ENCODE assay signal across 1 cellular context in genomic region chr10:14837756-14838581, GRCh38.
TF ChIP-seq lines count a peak whose summit lies in the region.

CDNF (minus strand) TSS chr10:14838037; CDS start chr10:14837946, 91 bp downstream.
HSPA14 (plus strand) TSS chr10:14838306; CDS start chr10:14838403, 97 bp downstream.
MSANTD7 (plus strand) TSS chr10:14838306; CDS start chr10:14842285, 3,979 bp downstream.

TF ChIP-seq in K562, 482 proteins besides CTCF, POLR2A, EP300 and RAD21 (continued from another document and continues in another):
- TF ChIP-seq, protein P1, sequence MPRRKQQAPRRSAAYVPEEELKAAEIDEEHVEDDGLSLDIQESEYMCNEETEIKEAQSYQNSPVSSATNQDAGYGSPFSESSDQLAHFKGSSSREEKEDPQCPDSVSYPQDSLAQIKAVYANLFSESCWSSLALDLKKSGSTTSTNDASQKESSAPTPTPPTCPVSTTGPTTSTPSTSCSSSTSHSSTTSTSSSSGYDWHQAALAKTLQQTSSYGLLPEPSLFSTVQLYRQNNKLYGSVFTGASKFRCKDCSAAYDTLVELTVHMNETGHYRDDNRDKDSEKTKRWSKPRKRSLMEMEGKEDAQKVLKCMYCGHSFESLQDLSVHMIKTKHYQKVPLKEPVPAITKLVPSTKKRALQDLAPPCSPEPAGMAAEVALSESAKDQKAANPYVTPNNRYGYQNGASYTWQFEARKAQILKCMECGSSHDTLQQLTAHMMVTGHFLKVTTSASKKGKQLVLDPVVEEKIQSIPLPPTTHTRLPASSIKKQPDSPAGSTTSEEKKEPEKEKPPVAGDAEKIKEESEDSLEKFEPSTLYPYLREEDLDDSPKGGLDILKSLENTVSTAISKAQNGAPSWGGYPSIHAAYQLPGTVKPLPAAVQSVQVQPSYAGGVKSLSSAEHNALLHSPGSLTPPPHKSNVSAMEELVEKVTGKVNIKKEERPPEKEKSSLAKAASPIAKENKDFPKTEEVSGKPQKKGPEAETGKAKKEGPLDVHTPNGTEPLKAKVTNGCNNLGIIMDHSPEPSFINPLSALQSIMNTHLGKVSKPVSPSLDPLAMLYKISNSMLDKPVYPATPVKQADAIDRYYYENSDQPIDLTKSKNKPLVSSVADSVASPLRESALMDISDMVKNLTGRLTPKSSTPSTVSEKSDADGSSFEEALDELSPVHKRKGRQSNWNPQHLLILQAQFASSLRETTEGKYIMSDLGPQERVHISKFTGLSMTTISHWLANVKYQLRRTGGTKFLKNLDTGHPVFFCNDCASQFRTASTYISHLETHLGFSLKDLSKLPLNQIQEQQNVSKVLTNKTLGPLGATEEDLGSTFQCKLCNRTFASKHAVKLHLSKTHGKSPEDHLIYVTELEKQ (CRISPR knock-in tag; IDR thresholded peaks at IDR 0.05) = no peak
- TF ChIP-seq TCF3 (CRISPR knock-in tag; IDR thresholded peaks at IDR 0.05) = no peak
- TF ChIP-seq USF2 (CRISPR knock-in tag; IDR thresholded peaks at IDR 0.05) = no peak
- TF ChIP-seq EHMT2 (IDR thresholded peaks at IDR 0.05) = no peak
- TF ChIP-seq CBFA2T3 (IDR thresholded peaks at IDR 0.05) = no peak
- TF ChIP-seq KDM2B (CRISPR knock-in tag; IDR thresholded peaks at IDR 0.05) = no peak
- no peak for TF ChIP-seq ZBTB43 (CRISPR knock-in tag; IDR thresholded peaks at IDR 0.05)
- TF ChIP-seq PCBP1 (IDR thresholded peaks at IDR 0.05; ENCODE audit: low read depth, low read length, poor library complexity, severe bottlenecking) = no peak
- TF ChIP-seq, protein P2, sequence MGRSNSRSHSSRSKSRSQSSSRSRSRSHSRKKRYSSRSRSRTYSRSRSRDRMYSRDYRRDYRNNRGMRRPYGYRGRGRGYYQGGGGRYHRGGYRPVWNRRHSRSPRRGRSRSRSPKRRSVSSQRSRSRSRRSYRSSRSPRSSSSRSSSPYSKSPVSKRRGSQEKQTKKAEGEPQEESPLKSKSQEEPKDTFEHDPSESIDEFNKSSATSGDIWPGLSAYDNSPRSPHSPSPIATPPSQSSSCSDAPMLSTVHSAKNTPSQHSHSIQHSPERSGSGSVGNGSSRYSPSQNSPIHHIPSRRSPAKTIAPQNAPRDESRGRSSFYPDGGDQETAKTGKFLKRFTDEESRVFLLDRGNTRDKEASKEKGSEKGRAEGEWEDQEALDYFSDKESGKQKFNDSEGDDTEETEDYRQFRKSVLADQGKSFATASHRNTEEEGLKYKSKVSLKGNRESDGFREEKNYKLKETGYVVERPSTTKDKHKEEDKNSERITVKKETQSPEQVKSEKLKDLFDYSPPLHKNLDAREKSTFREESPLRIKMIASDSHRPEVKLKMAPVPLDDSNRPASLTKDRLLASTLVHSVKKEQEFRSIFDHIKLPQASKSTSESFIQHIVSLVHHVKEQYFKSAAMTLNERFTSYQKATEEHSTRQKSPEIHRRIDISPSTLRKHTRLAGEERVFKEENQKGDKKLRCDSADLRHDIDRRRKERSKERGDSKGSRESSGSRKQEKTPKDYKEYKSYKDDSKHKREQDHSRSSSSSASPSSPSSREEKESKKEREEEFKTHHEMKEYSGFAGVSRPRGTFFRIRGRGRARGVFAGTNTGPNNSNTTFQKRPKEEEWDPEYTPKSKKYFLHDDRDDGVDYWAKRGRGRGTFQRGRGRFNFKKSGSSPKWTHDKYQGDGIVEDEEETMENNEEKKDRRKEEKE (IDR thresholded peaks at IDR 0.05; ENCODE audit: borderline replicate concordance in 1 of 2, control insufficient read depth in 1 of 2, low read depth in 2 of 2, low read length in 1 of 2) = no peak
- no peak for TF ChIP-seq PTTG1 (tag; IDR thresholded peaks at IDR 0.05; ENCODE audit: low read depth)
- no peak for TF ChIP-seq ZNF79 (CRISPR knock-in tag; IDR thresholded peaks at IDR 0.05; ENCODE audit: low read depth)
- no peak for TF ChIP-seq MITF (IDR thresholded peaks at IDR 0.05)
- no peak for TF ChIP-seq MTA2 (IDR thresholded peaks at IDR 0.05; ENCODE audit: low read depth)
- TF ChIP-seq MTA1 (IDR thresholded peaks at IDR 0.05; ENCODE audit: borderline replicate concordance) = no peak
- no peak for TF ChIP-seq ELK1 (CRISPR knock-in tag; IDR thresholded peaks at IDR 0.05)
- TF ChIP-seq, protein P3, sequence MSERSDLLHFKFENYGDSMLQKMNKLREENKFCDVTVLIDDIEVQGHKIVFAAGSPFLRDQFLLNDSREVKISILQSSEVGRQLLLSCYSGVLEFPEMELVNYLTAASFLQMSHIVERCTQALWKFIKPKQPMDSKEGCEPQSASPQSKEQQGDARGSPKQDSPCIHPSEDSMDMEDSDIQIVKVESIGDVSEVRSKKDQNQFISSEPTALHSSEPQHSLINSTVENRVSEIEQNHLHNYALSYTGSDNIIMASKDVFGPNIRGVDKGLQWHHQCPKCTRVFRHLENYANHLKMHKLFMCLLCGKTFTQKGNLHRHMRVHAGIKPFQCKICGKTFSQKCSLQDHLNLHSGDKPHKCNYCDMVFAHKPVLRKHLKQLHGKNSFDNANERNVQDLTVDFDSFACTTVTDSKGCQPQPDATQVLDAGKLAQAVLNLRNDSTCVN (CRISPR knock-in tag; IDR thresholded peaks at IDR 0.05) = no peak
- TF ChIP-seq CBX3 (IDR thresholded peaks at IDR 0.05; ENCODE audit: borderline replicate concordance in 1 of 2, low read length in 2 of 2) = no peak
- no peak for TF ChIP-seq ZNF551 (CRISPR knock-in tag; IDR thresholded peaks at IDR 0.05)
- TF ChIP-seq ATF2 (CRISPR knock-in tag; IDR thresholded peaks at IDR 0.05) = no peak
- no peak for TF ChIP-seq ZNF778 (CRISPR knock-in tag; IDR thresholded peaks at IDR 0.05)
- TF ChIP-seq BRD9 (IDR thresholded peaks at IDR 0.05; ENCODE audit: low read depth, partially characterized antibody) = no peak
- TF ChIP-seq, protein P4, sequence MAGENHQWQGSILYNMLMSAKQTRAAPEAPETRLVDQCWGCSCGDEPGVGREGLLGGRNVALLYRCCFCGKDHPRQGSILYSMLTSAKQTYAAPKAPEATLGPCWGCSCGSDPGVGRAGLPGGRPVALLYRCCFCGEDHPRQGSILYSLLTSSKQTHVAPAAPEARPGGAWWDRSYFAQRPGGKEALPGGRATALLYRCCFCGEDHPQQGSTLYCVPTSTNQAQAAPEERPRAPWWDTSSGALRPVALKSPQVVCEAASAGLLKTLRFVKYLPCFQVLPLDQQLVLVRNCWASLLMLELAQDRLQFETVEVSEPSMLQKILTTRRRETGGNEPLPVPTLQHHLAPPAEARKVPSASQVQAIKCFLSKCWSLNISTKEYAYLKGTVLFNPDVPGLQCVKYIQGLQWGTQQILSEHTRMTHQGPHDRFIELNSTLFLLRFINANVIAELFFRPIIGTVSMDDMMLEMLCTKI (IDR thresholded peaks at IDR 0.05; ENCODE audit: partially characterized antibody) = no peak
- no peak for TF ChIP-seq MTF1 (CRISPR knock-in tag; IDR thresholded peaks at IDR 0.05; ENCODE audit: borderline replicate concordance)
- TF ChIP-seq CSDE1 (IDR thresholded peaks at IDR 0.05) = no peak
- no peak for TF ChIP-seq CBFB (CRISPR knock-in tag; IDR thresholded peaks at IDR 0.05)
- TF ChIP-seq HSF4 (CRISPR knock-in tag; IDR thresholded peaks at IDR 0.05; ENCODE audit: borderline replicate concordance) = no peak
- no peak for TF ChIP-seq ZEB2 (IDR thresholded peaks at IDR 0.05)
- TF ChIP-seq, protein P5, sequence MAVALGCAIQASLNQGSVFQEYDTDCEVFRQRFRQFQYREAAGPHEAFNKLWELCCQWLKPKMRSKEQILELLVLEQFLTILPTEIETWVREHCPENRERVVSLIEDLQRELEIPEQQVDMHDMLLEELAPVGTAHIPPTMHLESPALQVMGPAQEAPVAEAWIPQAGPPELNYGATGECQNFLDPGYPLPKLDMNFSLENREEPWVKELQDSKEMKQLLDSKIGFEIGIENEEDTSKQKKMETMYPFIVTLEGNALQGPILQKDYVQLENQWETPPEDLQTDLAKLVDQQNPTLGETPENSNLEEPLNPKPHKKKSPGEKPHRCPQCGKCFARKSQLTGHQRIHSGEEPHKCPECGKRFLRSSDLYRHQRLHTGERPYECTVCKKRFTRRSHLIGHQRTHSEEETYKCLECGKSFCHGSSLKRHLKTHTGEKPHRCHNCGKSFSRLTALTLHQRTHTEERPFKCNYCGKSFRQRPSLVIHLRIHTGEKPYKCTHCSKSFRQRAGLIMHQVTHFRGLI (CRISPR knock-in tag; IDR thresholded peaks at IDR 0.05) = no peak
- TF ChIP-seq ZNF282 (CRISPR knock-in tag; IDR thresholded peaks at IDR 0.05) = no peak
- peak; percentile 47 to 64; a peak in 3 of 4 replicates for TF ChIP-seq FOXK2 (conservative IDR thresholded peaks at IDR 0.05 in 1 of 2, IDR thresholded peaks at IDR 0.05 in 1 of 2; ENCODE audit: low read depth in 2 of 2)
- peak; percentile 92 for TF ChIP-seq PHF8 (IDR thresholded peaks at IDR 0.05; ENCODE audit: borderline replicate concordance, low read length)
- 0 out of 2 replicates have a peak, but pooled peaks have one; percentile 39 for TF ChIP-seq ZNF583 (CRISPR knock-in tag; IDR thresholded peaks at IDR 0.05)
- TF ChIP-seq XRCC5 (IDR thresholded peaks at IDR 0.05; ENCODE audit: low read depth, low read length) = no peak; the same call in 1 of the 2 replicates
- no peak for TF ChIP-seq ZNF277 (CRISPR knock-in tag; IDR thresholded peaks at IDR 0.05; ENCODE audit: borderline replicate concordance)
- no peak for TF ChIP-seq ZNF780A (CRISPR knock-in tag; IDR thresholded peaks at IDR 0.05)
- no peak for TF ChIP-seq PCBP2 (IDR thresholded peaks at IDR 0.05; ENCODE audit: low read depth, low read length, poor library complexity, severe bottlenecking)
- TF ChIP-seq LARP7 (IDR thresholded peaks at IDR 0.05) = no peak
- peak; percentile 85; the same call in 1 of the 2 replicates for TF ChIP-seq ZNF830 (CRISPR knock-in tag; IDR thresholded peaks at IDR 0.05)
- no peak for TF ChIP-seq SMARCA4 (IDR thresholded peaks at IDR 0.05)
- TF ChIP-seq GTF2E2 (tag; IDR thresholded peaks at IDR 0.05) = no peak
- peak; percentile 76 for TF ChIP-seq ATF1 (CRISPR knock-in tag; IDR thresholded peaks at IDR 0.05)
- peak; percentile 98 for TF ChIP-seq ATF1 (tag; IDR thresholded peaks at IDR 0.05)
- no peak for TF ChIP-seq MAFK (IDR thresholded peaks at IDR 0.05; ENCODE audit: low read length)
- TF ChIP-seq ZNF232 (CRISPR knock-in tag; IDR thresholded peaks at IDR 0.05) = no peak
- no peak for TF ChIP-seq CAMTA2 (CRISPR knock-in tag; conservative IDR thresholded peaks at IDR 0.05)
